ENCODE assay signal across 7 cellular contexts in the genomic region with DNA sequence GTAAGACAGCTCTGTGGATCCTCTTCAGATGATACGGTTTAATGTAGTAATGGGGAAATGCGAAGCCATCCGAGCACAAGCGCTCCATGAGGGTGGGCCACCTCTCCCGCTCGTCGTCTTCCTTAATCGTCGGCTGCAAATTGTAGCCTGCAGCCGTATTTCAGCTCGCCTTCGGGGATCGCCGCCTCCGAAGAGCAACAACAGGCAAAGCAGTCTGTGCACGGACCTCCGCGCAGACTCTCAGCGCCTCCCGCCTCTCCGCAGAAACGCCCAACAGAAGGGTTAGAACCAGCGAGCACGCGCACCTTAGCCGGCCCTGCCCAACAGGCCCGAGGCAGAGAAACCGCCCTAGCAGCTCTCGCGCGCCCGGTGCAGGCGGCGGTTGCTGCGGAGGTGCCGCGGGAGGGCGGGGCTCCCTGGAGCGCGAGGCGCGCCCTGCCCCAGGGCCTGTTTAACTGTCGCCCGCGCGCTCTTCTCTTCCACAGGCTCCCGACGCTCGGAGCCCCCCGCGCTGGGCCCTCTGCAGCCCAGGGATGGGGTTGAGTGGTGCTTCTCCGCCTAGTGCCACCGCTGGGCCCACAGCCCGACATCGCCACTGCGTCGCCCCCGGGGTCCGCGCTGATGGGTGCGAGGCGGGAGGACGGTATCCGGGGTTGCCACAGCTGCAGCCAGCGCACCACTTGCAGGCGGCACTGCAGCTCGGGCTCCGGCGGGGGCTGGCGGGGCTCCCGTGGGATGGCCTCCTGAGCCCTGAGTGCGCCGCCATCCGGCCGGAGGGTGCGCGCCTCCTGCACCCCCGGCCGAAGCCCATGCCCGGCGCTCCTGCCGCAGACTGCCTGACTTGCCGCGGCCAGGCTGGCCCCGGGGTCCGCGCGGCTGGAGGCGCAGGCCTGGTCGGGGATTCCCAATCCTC. TPM values are rescaled to one million over a fixed set of nuclear protein-coding genes. Genes with fewer than 3 reads are reported as not detected.
A peak's percentile ranks its signal among the peaks of the same experiment; 100 is the strongest.
DNase-seq lines count a peak whose midpoint lies in the region; ATAC-seq and TF ChIP-seq lines count a peak whose summit lies in the region.
"Not testable (repeated sequence)": the region's sequence is repeated elsewhere in the genome, so short reads cannot be mapped to it uniquely, and the experiment has no call there.

A gene (minus strand): TSS at position 280 of the 913 bp plus-strand sequence. CDS start 192 bp downstream, at position 88.

- not testable (repeated sequence) for H3K9me3 Mint-ChIP-seq in activated T-cell treated with anti-CD3 and anti-CD28 coated beads, Interleukin-2, amount 50 U/mL, for 72 hours

- H3K4me3 Mint-ChIP-seq in activated T-cell treated with anti-CD3 and anti-CD28 coated beads, Interleukin-2, amount 50 U/mL, for 72 hours: peak within 1 kb of the TSS; percentile 93 to 98

- TF ChIP-seq CTCF in Panc1 (IDR thresholded peaks at IDR 0.05); epithelial cell of esophagus (IDR thresholded peaks at IDR 0.05; ENCODE audit: insufficient read depth, low read depth, low read length, missing control alignments); lower lobe of right lung (IDR thresholded peaks at IDR 0.05): not testable (repeated sequence)

- intact Hi-C loops in Panc1 (cut with micrococcal nuclease; ENCODE audit: unreplicated experiment): loop anchor here (2.0 kb wide), 1 partner anchor 107 kb away; no protein-coding TSS in a partner anchor
- intact Hi-C loops in lower lobe of right lung (cut with DNase I): not testable (repeated sequence)

- H3K36me3 Mint-ChIP-seq in activated T-cell treated with anti-CD3 and anti-CD28 coated beads, Interleukin-2, amount 50 U/mL, for 72 hours (ENCODE audit: insufficient read depth in 2 of 2): not testable (repeated sequence)

- H3K27ac ChIP-seq in Panc1 (ENCODE audit: low read length): peak within 1 kb of the TSS; percentile 85
- peak within 1 kb of the TSS; percentile 91 for H3K27ac ChIP-seq in lower lobe of right lung

- not testable (repeated sequence) for BruUV-seq in Panc1 (replicated peaks; lab: Mats Ljungman, UMichigan)

- CTCF ChIA-PET in Panc1 (lab: Charles Lee): interaction anchor here (0.6 to 1.5 kb wide), 5 partner anchors 34 to 159 kb away, joined by 3 to 21 read pairs (median 4); no protein-coding TSS in a partner anchor

- not testable (repeated sequence) for H3K36me3 ChIP-seq in Panc1 (ENCODE audit: control insufficient read depth, insufficient read depth, low read length); lower lobe of right lung

- H3K4me1 Mint-ChIP-seq in activated T-cell treated with anti-CD3 and anti-CD28 coated beads, Interleukin-2, amount 50 U/mL, for 72 hours (ENCODE audit: low read depth): not testable (repeated sequence)

- in situ Hi-C loops in Panc1 (cut with HindIII; ENCODE audit: low pct_unique_long_range_greater_than_20kb, low sequenced_read_pairs): not testable (repeated sequence)

- H3K4me3 ChIP-seq in Panc1 (ENCODE audit: low read depth in 2 of 2, low read length in 2 of 2) (peak within 1 kb of the TSS; percentile 60 to 74), epithelial cell of esophagus (ENCODE audit: low read length) (peak within 1 kb of the TSS; percentile 46), lower lobe of right lung (peak within 1 kb of the TSS; percentile 61)

- H3K4me1 ChIP-seq in Panc1 (ENCODE audit: control insufficient read depth, insufficient read depth, low read length); lower lobe of right lung: not testable (repeated sequence)

- peak; percentile 85 for ATAC-seq in GM18867 (IDR thresholded peaks at IDR 0.05; ENCODE audit: unreplicated experiment)
- ATAC-seq in HG02943 (IDR thresholded peaks at IDR 0.05; ENCODE audit: low read depth, unreplicated experiment): peak; percentile 69
- peak; percentile 95 for ATAC-seq in Panc1
- peak; percentile 75 to 82 for ATAC-seq in activated T-cell treated with anti-CD3 and anti-CD28 coated beads, Interleukin-2, amount 50 U/mL, for 72 hours (replicated peaks in 1 of 2)
- ATAC-seq in lower lobe of right lung: peak; percentile 91 to 93

- H3K27me3 ChIP-seq in Panc1 (ENCODE audit: control insufficient read depth, insufficient read depth, low read length); lower lobe of right lung (ENCODE audit: low read depth): not testable (repeated sequence)

- DNase-seq in Panc1 (ENCODE audit: low read depth, low spot score) (peak; percentile 35), epithelial cell of esophagus (ENCODE audit: low read depth) (peak; percentile 80), lower lobe of right lung (peak; percentile 65)
- DNase-seq in activated T-cell treated with anti-CD3 and anti-CD28 coated beads, Interleukin-2, amount 50 U/mL, for 72 hours: peak; percentile 74 to 88
- DNase-seq in stimulated activated CD4-positive, alpha-beta T cell treated with anti-CD3 and anti-CD28 coated beads, Interleukin-1b, Interleukin-23, amount 100 ng/mL, for 1 hour (ENCODE audit: low read depth in 2 of 2): peak; percentile 22 to 34

- POLR2A ChIA-PET in Panc1 (lab: Charles Lee): interaction anchor here (1.0 kb wide), 1 partner anchor 265 kb away, joined by 7 read pairs; no protein-coding TSS in a partner anchor

- not testable (repeated sequence) for H3K27me3 Mint-ChIP-seq in activated T-cell treated with anti-CD3 and anti-CD28 coated beads, Interleukin-2, amount 50 U/mL, for 72 hours (ENCODE audit: low read depth)

- H3K9me3 ChIP-seq in Panc1 (ENCODE audit: control insufficient read depth, insufficient read depth, low read depth, low read length); lower lobe of right lung: not testable (repeated sequence)

- H3K27ac Mint-ChIP-seq in activated T-cell treated with anti-CD3 and anti-CD28 coated beads, Interleukin-2, amount 50 U/mL, for 72 hours: peak within 1 kb of the TSS; percentile 97

RNA-seq across cellular contexts. Expression of the gene that starts here (rescaled TPM):
- 14.7 TPM for total RNA-seq in Panc1 (2021; ENCODE audit: unreplicated experiment)
- polyA plus RNA-seq in Panc1 (2012; ENCODE audit: insufficient read length): 4.0 TPM
- total RNA-seq in activated T-cell treated with anti-CD3 and anti-CD28 coated beads, Interleukin-2, amount 50 U/mL, for 72 hours: 10 to 100 TPM; 39.4 to 41.9 TPM
- 16.8 TPM for total RNA-seq in lower lobe of right lung

Comparison
In these comparisons a context has a peak if more than half of its experiments do, and no peak if none do; other contexts are left out.
1. Peak in every context shown above with its lines: DNase-seq, ATAC-seq, H3K4me3 ChIP-seq and H3K27ac ChIP-seq.
2. DNase-seq: peak in every context shown above with its lines; median percentile 81 in activated T-cell treated with anti-CD3 and anti-CD28 coated beads, Interleukin-2, amount 50 U/mL, for 72 hours; 80 in epithelial cell of esophagus; 65 in lower lobe of right lung; 35 in Panc1; 28 in stimulated activated CD4-positive, alpha-beta T cell treated with anti-CD3 and anti-CD28 coated beads, Interleukin-1b, Interleukin-23, amount 100 ng/mL, for 1 hour.